2 cellular contexts compared by ENCODE assay signal in genomic region chr2:234997389-234997788, GRCh38.
TF ChIP-seq lines count a peak whose summit lies in the region.

No MANE protein-coding gene starts in this region.

TF ChIP-seq in GM23338, 12 proteins besides CTCF, POLR2A, EP300 and RAD21:
- no peak for TF ChIP-seq STAT1 (IDR thresholded peaks at IDR 0.05; ENCODE audit: unreplicated experiment)
- no peak for TF ChIP-seq POLR2AphosphoS5 (IDR thresholded peaks at IDR 0.05; ENCODE audit: low read depth)
- no peak for TF ChIP-seq ZNF331 (CRISPR knock-in tag; IDR thresholded peaks at IDR 0.05; ENCODE audit: low read depth)
- no peak for TF ChIP-seq ZNF114 (CRISPR knock-in tag; IDR thresholded peaks at IDR 0.05)
- TF ChIP-seq NANOG (IDR thresholded peaks at IDR 0.05; ENCODE audit: borderline replicate concordance): no peak

TF ChIP-seq in liver, 16 proteins besides CTCF, POLR2A, EP300 and RAD21:
- TF ChIP-seq EGR1 (IDR thresholded peaks at IDR 0.05; ENCODE audit: low read depth in 2 of 2) (no peak), JUND (IDR thresholded peaks at IDR 0.05) (no peak), GABPA (IDR thresholded peaks at IDR 0.05 in 1 of 2, conservative IDR thresholded peaks at IDR 0.05 in 1 of 2) (no peak), SP1 (IDR thresholded peaks at IDR 0.05) (no peak)
